ENCODE assay signal across 9 cellular contexts in genomic region chr12:47811581-47812484, GRCh38. TPM values are rescaled to one million over a fixed set of nuclear protein-coding genes. Genes with fewer than 3 reads are reported as not detected.
A peak's percentile ranks its signal among the peaks of the same experiment; 100 is the strongest.
DNase-seq lines count a peak whose midpoint lies in the region; ATAC-seq and TF ChIP-seq lines count a peak whose summit lies in the region.
"Had no signal": no experiment of that assay in that cellular context is flagged by ENCODE, and none has a peak within 500 bp of the region (broad histone marks: within the 10 kb centered on the region; RNA-seq: fewer than 3 reads in every experiment).

No MANE protein-coding gene starts in this region.

- peak overlapping the region; percentile 98 for H3K27ac Mint-ChIP-seq in activated naive CD4-positive, alpha-beta T cell treated with anti-CD3 and anti-CD28 coated beads, Interleukin-2, amount 50 U/mL, for 24 hours
- peak overlapping the region; percentile 94 for H3K27ac Mint-ChIP-seq in memory B cell

- H3K4me3 ChIP-seq in cardiac fibroblast (replicated peaks in 1 of 2; ENCODE audit: low read depth in 2 of 2, low read length in 2 of 2) (peak overlapping the region in 1 of 2 donors; percentile 16), uterus (peak overlapping the region in 1 of 2 donors; percentile 35)

- H3K27me3 ChIP-seq in uterus: no peaks in the 10 kb centered on the region

- ATAC-seq in memory B cell (ENCODE audit: low read depth) (peak; percentile 5), HG03378 (IDR thresholded peaks at IDR 0.05; ENCODE audit: unreplicated experiment) (no peak)

- peaks cover 8% of the 10 kb centered on the region for H3K36me3 Mint-ChIP-seq in activated naive CD4-positive, alpha-beta T cell treated with anti-CD3 and anti-CD28 coated beads, Interleukin-2, amount 50 U/mL, for 24 hours
- no peaks in the 10 kb centered on the region for H3K36me3 Mint-ChIP-seq in memory B cell

- DNase-seq in activated naive CD4-positive, alpha-beta T cell treated with anti-CD3 and anti-CD28 coated beads, Interleukin-2, amount 50 U/mL, for 16 hours: no peak
- DNase-seq in cardiac fibroblast (ENCODE audit: low read depth in 2 of 2) (peak; percentile 92 to 93), memory B cell (ENCODE audit: low spot score in 2 of 2) (no peak), uterus (peak; percentile 81 to 84), iPS-NIHi7 (ENCODE audit: extremely low spot score) (no peak), DMS 273 (lab: John Stamatoyannopoulos, UW; ENCODE audit: unreplicated experiment) (no peak)
- DNase-seq: activated gamma-delta T cell treated with Interleukin-2 at 50 U/mL for 16 hours had no signal

- TF ChIP-seq POLR2A in uterus (IDR thresholded peaks at IDR 0.05): peak in 1 of 2 donors; percentile 33

- peak overlapping the region; percentile 92 for H3K4me3 Mint-ChIP-seq in activated naive CD4-positive, alpha-beta T cell treated with anti-CD3 and anti-CD28 coated beads, Interleukin-2, amount 50 U/mL, for 24 hours
- peak overlapping the region; percentile 92 for H3K4me3 Mint-ChIP-seq in memory B cell

- no peaks in the 10 kb centered on the region for H3K27me3 Mint-ChIP-seq in activated naive CD4-positive, alpha-beta T cell treated with anti-CD3 and anti-CD28 coated beads, Interleukin-2, amount 50 U/mL, for 24 hours
- no peaks in the 10 kb centered on the region for H3K27me3 Mint-ChIP-seq in memory B cell

- peaks cover 32 to 60% of the 10 kb centered on the region in 2 donors for H3K4me1 ChIP-seq in uterus

- no peaks in the 10 kb centered on the region for H3K36me3 ChIP-seq in uterus

- H3K9me3 ChIP-seq in uterus: no peaks in the 10 kb centered on the region

- intact Hi-C loops in uterus (cut with DNase I; ENCODE audit: low total_unique reads): no loop called here

- peaks cover 92% of the 10 kb centered on the region for H3K4me1 Mint-ChIP-seq in activated naive CD4-positive, alpha-beta T cell treated with anti-CD3 and anti-CD28 coated beads, Interleukin-2, amount 50 U/mL, for 24 hours
- peaks cover 68% of the 10 kb centered on the region for H3K4me1 Mint-ChIP-seq in memory B cell

- no peaks in the 10 kb centered on the region for H3K9me3 Mint-ChIP-seq in activated naive CD4-positive, alpha-beta T cell treated with anti-CD3 and anti-CD28 coated beads, Interleukin-2, amount 50 U/mL, for 24 hours
- H3K9me3 Mint-ChIP-seq in memory B cell: no peaks in the 10 kb centered on the region

- H3K27ac ChIP-seq in uterus: peak overlapping the region; percentile 98 to 99

- TF ChIP-seq CTCF in cardiac fibroblast (IDR thresholded peaks at IDR 0.05; ENCODE audit: low read depth, low read length) (no peak), uterus (IDR thresholded peaks at IDR 0.05) (no peak)

RNA-seq across cellular contexts. Expression of gene HDAC7, which starts 7.9 kb away (rescaled TPM):
- 100 to 1,000 TPM in 1 of 4 donors, 10 to 100 TPM in 3; 33.0 to 191 (median 42.5) TPM for total RNA-seq in uterus

RNA-seq across cellular contexts. Expression of gene SLC48A1, which starts 38.8 kb away (rescaled TPM):
- 10 to 100 TPM in 3 of 4 donors, 1 to 10 TPM in 1; 1.3 to 50.5 (median 15.4) TPM for total RNA-seq in uterus

RNA-seq across cellular contexts. Expression of gene RAPGEF3, which starts 53.2 kb away (rescaled TPM):
- 100 to 1,000 TPM in 1 of 4 donors, 10 to 100 TPM in 3; 13.5 to 105 (median 48.7) TPM for total RNA-seq in uterus

Comparison
In these comparisons a context has a peak if more than half of its experiments do, and no peak if none do; other contexts are left out.
1. DNase-seq: peak in cardiac fibroblast (2 of 2) and uterus (2 of 2); none in activated naive CD4-positive, alpha-beta T cell treated with anti-CD3 and anti-CD28 coated beads, Interleukin-2, amount 50 U/mL, for 16 hours (single experiment), memory B cell (0 of 2), iPS-NIHi7 (single experiment) and DMS 273 (single experiment).